ENCODE assay signal across 23 cellular contexts in genomic region chr2:88832992-88833389, GRCh38.
DNase-seq lines count a peak whose midpoint lies in the region; ATAC-seq, FAIRE-seq and TF ChIP-seq lines count a peak whose summit lies in the region.
"Had no signal": no experiment of that assay in that cellular context is flagged by ENCODE, and none has a peak within 500 bp of the region (broad histone marks: within the 10 kb centered on the region; RNA-seq: fewer than 3 reads in every experiment).

No MANE protein-coding gene starts in this region.

- SMC1A ChIA-PET in GM12878 (lab: Charles Lee; ENCODE audit: uncharacterized antibody, unreplicated experiment), result interaction anchor here (1.1 to 2.7 kb wide), 2 partner anchors 28 to 1017 kb away, joined by 3 to 25 read pairs; no protein-coding TSS in a partner anchor

- ATAC-seq in GM12878 (no peak), HG02885 (IDR thresholded peaks at IDR 0.05; ENCODE audit: poor library complexity, unreplicated experiment) (no peak), GM18498 (IDR thresholded peaks at IDR 0.05; ENCODE audit: unreplicated experiment) (no peak), HG03175 (IDR thresholded peaks at IDR 0.05; ENCODE audit: unreplicated experiment) (no peak)

- no peak for FAIRE-seq in GM12878 (lab: Jason Lieb, UNC)
- FAIRE-seq: H54 had no signal

- H3K27ac ChIP-seq in KMS-11, result peak overlapping the region; percentile 99
- peak overlapping the region; percentile 22 for H3K27ac ChIP-seq in GM12878 (ENCODE audit: control insufficient read depth, insufficient read depth)
- H3K27ac ChIP-seq: BLaER1 treated with 17β-estradiol and CSF1 and Interleukin-3, amounts not matched to agents 10 nM and 100 nM; RWPE1 had no signal

- 0% methylated on average over 1 of the region's 1 CpG for WGBS in GM12878 (ENCODE audit: insufficient coverage, insufficient replicate concordance, low lambda C conversion rate, missing lambda C conversion rate)

- no peaks in the 10 kb centered on the region for H3K27me3 ChIP-seq in KMS-11 (ENCODE audit: insufficient read depth, low read depth)
- no peaks in the 10 kb centered on the region for H3K27me3 ChIP-seq in GM12878 (replicated peaks in 1 of 2; ENCODE audit: control insufficient read depth in 2 of 2, insufficient read depth in 2 of 2, low read length in 1 of 2)

- TF ChIP-seq CTCF in GM12875 (IDR thresholded peaks at IDR 0.05; ENCODE audit: borderline replicate concordance, insufficient read depth, low read depth, low read length), result no peak
- TF ChIP-seq CTCF in KMS-11 (conservative IDR thresholded peaks at IDR 0.05; ENCODE audit: low read depth, low read length), result no peak
- no peak for TF ChIP-seq CTCF in GM12878 (IDR thresholded peaks at IDR 0.05 in 2 of 3, conservative IDR thresholded peaks at IDR 0.05 in 1 of 3; ENCODE audit: control insufficient read depth in 2 of 3, extremely low read depth in 1 of 3, insufficient read depth in 1 of 3, low read depth in 3 of 3, low read length in 3 of 3)

- H3K79me2 ChIP-seq in KMS-11 (ENCODE audit: insufficient read depth, low read depth), result peaks cover 63% of the 10 kb centered on the region
- H3K79me2 ChIP-seq in GM12878 (ENCODE audit: control insufficient read depth, insufficient read depth, low read length), result no peaks in the 10 kb centered on the region; the same call in 1 of the 2 replicates

- TF ChIP-seq POLR2A in GM12878 (IDR thresholded peaks at IDR 0.05; ENCODE audit: low read depth, low read length), result no peak

- in situ Hi-C loops in GM12878 (cut with MboI), result no loop called here

- RAD21 ChIA-PET in GM12878 (lab: Charles Lee; ENCODE audit: unreplicated experiment), result interaction anchor here (0.9 kb wide), 1 partner anchor 28 kb away, joined by 4 read pairs; no protein-coding TSS in a partner anchor

- TF ChIP-seq RAD21 in GM12878 (IDR thresholded peaks at IDR 0.05; ENCODE audit: insufficient read depth, low read depth, low read length), result no peak

- no peak overlapping the region for H2AFZ ChIP-seq in KMS-11 (ENCODE audit: low read depth)
- H2AFZ ChIP-seq in GM12878 (ENCODE audit: control insufficient read depth, low read depth, low read length), result no peak overlapping the region

- CTCF ChIA-PET in GM12878 (lab: Yijun Ruan, JAX), result interaction anchor here (1.4 to 2.9 kb wide), 2 partner anchors 28 to 1015 kb away, joined by 4 to 50 read pairs; no protein-coding TSS in a partner anchor

- POLR2A ChIA-PET in GM12878 (lab: Charles Lee), result no interaction called here

- H3K36me3 ChIP-seq in KMS-11 (ENCODE audit: insufficient read depth) (no peaks in the 10 kb centered on the region), GM12878 (ENCODE audit: control insufficient read depth in 2 of 2, insufficient read depth in 2 of 2, low read length in 1 of 2) (no peaks in the 10 kb centered on the region)
- H3K36me3 ChIP-seq: BLaER1 treated with 17β-estradiol and CSF1 and Interleukin-3, amounts not matched to agents 10 nM and 100 nM had no signal

- no peak for TF ChIP-seq EP300 in GM12878 (IDR thresholded peaks at IDR 0.05; ENCODE audit: borderline replicate concordance in 1 of 2, control insufficient read depth in 1 of 2, low read depth in 2 of 2, low read length in 2 of 2)

- H3K4me1 ChIP-seq in KMS-11 (ENCODE audit: low read depth, poor library complexity, severe bottlenecking) (peaks cover 84% of the 10 kb centered on the region), GM12878 (ENCODE audit: control insufficient read depth, insufficient read depth, low read length) (no peaks in the 10 kb centered on the region)
- H3K4me1 ChIP-seq: Caco-2 had no signal

- H3K9ac ChIP-seq in KMS-11 (peak overlapping the region; percentile 99), GM12878 (ENCODE audit: control insufficient read depth, insufficient read depth, low read length) (peak overlapping the region; percentile 39)
- H3K9ac ChIP-seq: BLaER1 treated with 17β-estradiol and CSF1 and Interleukin-3, amounts not matched to agents 10 nM and 100 nM; SK-N-SH had no signal

- H3K4me3 ChIP-seq in GM12875 (ENCODE audit: low read depth, low read length), result peak overlapping the region; percentile 61
- no peak overlapping the region for H3K4me3 ChIP-seq in KMS-11 (IDR thresholded peaks at IDR 0.05; ENCODE audit: insufficient read depth, low read depth, low read length)
- no peak overlapping the region for H3K4me3 ChIP-seq in GM12878
- H3K4me3 ChIP-seq: BLaER1 treated with 17β-estradiol and CSF1 and Interleukin-3, amounts not matched to agents 10 nM and 100 nM had no signal

- no peaks in the 10 kb centered on the region for H3K9me3 ChIP-seq in GM12878 (replicated peaks; ENCODE audit: control insufficient read depth, insufficient read depth, low read length)
- H3K9me3 ChIP-seq: BLaER1 treated with 17β-estradiol and CSF1 and Interleukin-3, amounts not matched to agents 10 nM and 100 nM; Caco-2; SK-N-SH had no signal

- intact Hi-C loops in GM12878 (cut with micrococcal nuclease; ENCODE audit: unreplicated experiment), result loop anchor here (10.0 kb wide), 1 partner anchor 392 kb away; no protein-coding TSS in a partner anchor

- H4K20me1 ChIP-seq in KMS-11 (ENCODE audit: insufficient read depth), result no peaks in the 10 kb centered on the region
- H4K20me1 ChIP-seq in GM12878 (ENCODE audit: control insufficient read depth, insufficient read depth), result no peaks in the 10 kb centered on the region
- H4K20me1 ChIP-seq: BLaER1 treated with 17β-estradiol and CSF1 and Interleukin-3, amounts not matched to agents 10 nM and 100 nM had no signal

- DNase-seq in GM12878 (ENCODE audit: low read depth, low spot score) (no peak), NCI-H748 treated with DMSO at 0.1 percent for 48 hours (lab: John Stamatoyannopoulos, UW) (no peak)
- DNase-seq: ACHN; Caco-2; CD4-positive, alpha-beta memory T cell; DMS 273 treated with DMSO at 0.1 percent for 48 hours; DMS79 treated with DMSO at 0.1 percent for 48 hours; NCI-H1694; NCI-H2081; NCI-H2171; NCI-H345; NCI-H524; NCI-H82; SHP77 treated with DMSO at 0.1 percent for 48 hours; SK-N-SH had no signal

- H3K4me2 ChIP-seq in KMS-11, result peak overlapping the region; percentile 98
- no peak overlapping the region for H3K4me2 ChIP-seq in GM12878 (ENCODE audit: control insufficient read depth, insufficient read depth)
- H3K4me2 ChIP-seq: SK-N-SH had no signal

- no TSS peak for BruUV-seq in GM12878 (replicated peaks; lab: Mats Ljungman, UMichigan)

TF ChIP-seq in GM12878, 131 proteins besides CTCF, POLR2A, EP300 and RAD21:
- TF ChIP-seq RBBP5 (conservative IDR thresholded peaks at IDR 0.05), result no peak
